11 cellular contexts compared by ENCODE assay signal in the genomic region with DNA sequence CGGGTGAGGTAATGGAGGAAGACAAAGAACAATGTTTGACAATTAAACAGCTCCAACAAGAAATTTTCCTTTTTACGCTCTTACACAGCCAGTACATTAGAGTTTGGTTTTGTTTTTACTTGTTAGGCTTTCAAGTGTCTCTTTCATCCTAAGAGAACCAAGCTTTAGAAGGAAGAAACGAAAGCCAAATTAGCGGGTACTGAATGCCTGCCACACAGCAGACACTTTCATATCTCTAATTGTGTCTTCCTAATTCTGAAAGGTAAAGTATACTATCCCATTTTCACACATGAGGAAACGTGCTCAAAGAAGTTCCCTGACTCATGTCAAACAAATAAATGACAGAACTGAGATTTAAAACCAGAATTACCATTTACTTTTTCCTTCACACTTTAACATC.
DNase-seq lines count a peak whose midpoint lies in the region; ATAC-seq lines count a peak whose summit lies in the region.
"Had no signal": no experiment of that assay in that cellular context is flagged by ENCODE, and none has a peak within 500 bp of the region (broad histone marks: within the 10 kb centered on the region; RNA-seq: fewer than 3 reads in every experiment).

No MANE protein-coding gene starts in this region.

- DNase-seq in central memory CD8-positive, alpha-beta T cell (ENCODE audit: low spot score in 2 of 2) = no peak
- DNase-seq in posterior cingulate gyrus = no peak
- DNase-seq in NCI-H2107 treated with DMSO at 0.1 percent for 48 hours (lab: John Stamatoyannopoulos, UW; ENCODE audit: unreplicated experiment) = no peak
- no peak for DNase-seq in NK-92 (lab: John Stamatoyannopoulos, UW; ENCODE audit: unreplicated experiment)
- DNase-seq in NCI-H446 treated with DMSO at 0.1 percent for 48 hours (lab: John Stamatoyannopoulos, UW) = no peak
- DNase-seq: EL; NK-92 treated with Interleukin-12 subunit alpha and Interleukin-12 subunit beta, amount 100 ng/mL, for 24 hours had no signal

- intact Hi-C loops in posterior cingulate gyrus (cut with DNase I) = no loop called here

- peaks cover 62% of the 10 kb centered on the region for H3K4me1 Mint-ChIP-seq in central memory CD8-positive, alpha-beta T cell

- ATAC-seq in GM18520 (IDR thresholded peaks at IDR 0.05; ENCODE audit: unreplicated experiment) (peak; percentile 68), GM21423 (IDR thresholded peaks at IDR 0.05; ENCODE audit: unreplicated experiment) (peak; percentile 90), HG03159 (IDR thresholded peaks at IDR 0.05; ENCODE audit: unreplicated experiment) (peak; percentile 85)
- peak; percentile 56 for ATAC-seq in central memory CD8-positive, alpha-beta T cell (replicated peaks; ENCODE audit: extremely low read depth, poor library complexity, severe bottlenecking)
- ATAC-seq: sciatic nerve had no signal

- no peak overlapping the region for H3K27ac Mint-ChIP-seq in central memory CD8-positive, alpha-beta T cell (ENCODE audit: low read depth)

- peaks cover 11% of the 10 kb centered on the region for H3K36me3 Mint-ChIP-seq in central memory CD8-positive, alpha-beta T cell (ENCODE audit: insufficient read depth)

- H3K4me3 Mint-ChIP-seq in central memory CD8-positive, alpha-beta T cell = no peak overlapping the region

- peaks cover 6% of the 10 kb centered on the region for H3K9me3 Mint-ChIP-seq in central memory CD8-positive, alpha-beta T cell

- no peaks in the 10 kb centered on the region for H3K27me3 Mint-ChIP-seq in central memory CD8-positive, alpha-beta T cell
